ENCODE assay signal across 9 cellular contexts in the genomic region with DNA sequence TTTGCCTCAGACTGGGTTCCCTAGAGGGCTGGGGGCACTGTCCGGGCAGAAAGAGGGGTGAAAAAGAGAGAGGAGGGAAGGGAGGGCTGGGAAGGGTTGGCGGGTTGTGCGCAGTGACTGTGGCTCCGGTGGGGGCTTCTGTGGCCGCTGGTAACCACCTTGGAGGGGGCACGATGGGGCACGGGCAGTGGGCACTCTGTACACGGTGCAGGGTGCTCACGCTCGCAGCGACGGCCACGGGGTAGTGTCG. TPM values are rescaled to one million over a fixed set of nuclear protein-coding genes. Genes with fewer than 3 reads are reported as not detected.
DNase-seq lines count a peak whose midpoint lies in the region; ATAC-seq and TF ChIP-seq lines count a peak whose summit lies in the region.
"Had no signal": no experiment of that assay in that cellular context is flagged by ENCODE, and none has a peak within 500 bp of the region (broad histone marks: within the 10 kb centered on the region; RNA-seq: fewer than 3 reads in every experiment).

No MANE protein-coding gene starts in this region.

- ATAC-seq in CD4-positive, CD25-positive, alpha-beta regulatory T cell (ENCODE audit: low read depth in 2 of 2): no peak
- ATAC-seq in GM21619 (IDR thresholded peaks at IDR 0.05; ENCODE audit: unreplicated experiment): no peak

- H3K27me3 Mint-ChIP-seq in CD4-positive, CD25-positive, alpha-beta regulatory T cell: peaks cover 67% of the 10 kb centered on the region
- H3K27me3 Mint-ChIP-seq in activated CD4-positive, alpha-beta memory T cell treated with anti-CD3 and anti-CD28 coated beads, Interleukin-2, amount 10 ng/mL, durations not matched to agents 7 days and 5 days: peaks cover 36% of the 10 kb centered on the region

- DNase-seq in CD4-positive, CD25-positive, alpha-beta regulatory T cell: no peak
- DNase-seq in activated CD4-positive, alpha-beta memory T cell treated with anti-CD3 and anti-CD28 coated beads, Interleukin-2, amount 10 ng/mL, durations not matched to agents 7 days and 5 days: no peak
- DNase-seq in left ventricle myocardium inferior (no peak), trophoblast cell (no peak), SIG-M5 (lab: John Stamatoyannopoulos, UW) (no peak), T-helper 9 cell (no peak)
- no peak for DNase-seq in stimulated activated CD4-positive, alpha-beta T cell treated with anti-CD3 and anti-CD28 coated beads, Interleukin-1b, Interleukin-23, amount 100 ng/mL, for 48 hours
- DNase-seq: MV-4-11 had no signal

- H3K9me3 Mint-ChIP-seq in CD4-positive, CD25-positive, alpha-beta regulatory T cell: peaks cover 0 to 3% (median 0%) of the 10 kb centered on the region in 7 donors
- no peaks in the 10 kb centered on the region for H3K9me3 Mint-ChIP-seq in activated CD4-positive, alpha-beta memory T cell treated with anti-CD3 and anti-CD28 coated beads, Interleukin-2, amount 10 ng/mL, durations not matched to agents 7 days and 5 days

- H3K18ac ChIP-seq in trophoblast cell (ENCODE audit: low read length): no peak overlapping the region

- no peak overlapping the region for H3K23ac ChIP-seq in trophoblast cell (ENCODE audit: low read length)

- H3K9ac ChIP-seq in trophoblast cell (ENCODE audit: low read length): no peak overlapping the region

- H3K4me3 ChIP-seq in CD4-positive, CD25-positive, alpha-beta regulatory T cell (ENCODE audit: low read depth, low read length): no peak overlapping the region
- H3K4me3 ChIP-seq in left ventricle myocardium inferior (peak overlapping the region; percentile 75), trophoblast cell (ENCODE audit: low read depth, low read length) (peak overlapping the region; percentile 50)

- intact Hi-C loops in left ventricle myocardium inferior (cut with micrococcal nuclease): no loop called here

- H3K9me3 ChIP-seq in CD4-positive, CD25-positive, alpha-beta regulatory T cell (ENCODE audit: control insufficient read depth in 2 of 2, low read length in 2 of 2): no peaks in the 10 kb centered on the region
- H3K9me3 ChIP-seq in left ventricle myocardium inferior (replicated peaks) (no peaks in the 10 kb centered on the region), trophoblast cell (ENCODE audit: insufficient read depth, low read depth, low read length) (peaks cover 4% of the 10 kb centered on the region)

- peaks cover 0 to 10% (median 2%) of the 10 kb centered on the region in 4 donors for H3K4me1 Mint-ChIP-seq in CD4-positive, CD25-positive, alpha-beta regulatory T cell
- peaks cover 21% of the 10 kb centered on the region for H3K4me1 Mint-ChIP-seq in activated CD4-positive, alpha-beta memory T cell treated with anti-CD3 and anti-CD28 coated beads, Interleukin-2, amount 10 ng/mL, durations not matched to agents 7 days and 5 days

- H3K4me1 ChIP-seq in CD4-positive, CD25-positive, alpha-beta regulatory T cell (ENCODE audit: control insufficient read depth, insufficient read depth, low read length, poor library complexity, severe bottlenecking): peaks cover 15% of the 10 kb centered on the region
- H3K4me1 ChIP-seq in left ventricle myocardium inferior (peaks cover 14% of the 10 kb centered on the region), trophoblast cell (ENCODE audit: control insufficient read depth in 1 of 2, insufficient read depth in 2 of 2, low read length in 2 of 2) (peaks cover 9 to 12% of the 10 kb centered on the region in 2 experiments)

- H2BK5ac ChIP-seq in trophoblast cell (ENCODE audit: low read depth, low read length, poor library complexity): no peak overlapping the region

- TF ChIP-seq CTCF in left ventricle myocardium inferior (IDR thresholded peaks at IDR 0.05; ENCODE audit: borderline replicate concordance): no peak

- POLR2A ChIA-PET in activated CD4-positive, alpha-beta memory T cell treated with anti-CD3 and anti-CD28 coated beads, Interleukin-2, amount 10 ng/mL, durations not matched to agents 7 days and 5 days (lab: Charles Lee): no interaction called here

- no peak overlapping the region for H2BK120ac ChIP-seq in trophoblast cell (ENCODE audit: insufficient read depth, low read length, poor library complexity)

- no CpG with 5 or more reads among the region's 14 CpGs for WGBS in trophoblast cell (ENCODE audit: extremely low coverage, insufficient coverage, insufficient read length)

- H3K4me3 Mint-ChIP-seq in CD4-positive, CD25-positive, alpha-beta regulatory T cell: peak overlapping the region; percentile 58 to 77 (median 70)
- H3K4me3 Mint-ChIP-seq in activated CD4-positive, alpha-beta memory T cell treated with anti-CD3 and anti-CD28 coated beads, Interleukin-2, amount 10 ng/mL, durations not matched to agents 7 days and 5 days: peak overlapping the region; percentile 60

- no peak overlapping the region for H3K27ac Mint-ChIP-seq in CD4-positive, CD25-positive, alpha-beta regulatory T cell
- no peak overlapping the region for H3K27ac Mint-ChIP-seq in activated CD4-positive, alpha-beta memory T cell treated with anti-CD3 and anti-CD28 coated beads, Interleukin-2, amount 10 ng/mL, durations not matched to agents 7 days and 5 days

- peaks cover 6% of the 10 kb centered on the region for H3K79me1 ChIP-seq in trophoblast cell (ENCODE audit: low read length)

- no peak overlapping the region for H4K8ac ChIP-seq in trophoblast cell (ENCODE audit: low read depth, low read length)

- no peak overlapping the region for H3K14ac ChIP-seq in trophoblast cell (ENCODE audit: low read length)

- no peak overlapping the region for H3K27ac ChIP-seq in CD4-positive, CD25-positive, alpha-beta regulatory T cell (ENCODE audit: insufficient read depth, low read length, poor library complexity, severe bottlenecking)
- peak overlapping the region; percentile 61 for H3K27ac ChIP-seq in left ventricle myocardium inferior (replicated peaks)
- no peak overlapping the region for H3K27ac ChIP-seq in trophoblast cell (ENCODE audit: low read depth, low read length)

- H3K4ac ChIP-seq in trophoblast cell (ENCODE audit: low read depth, low read length): no peak overlapping the region

- H2AK5ac ChIP-seq in trophoblast cell (ENCODE audit: low read length): no peak overlapping the region

- CTCF ChIA-PET in activated CD4-positive, alpha-beta memory T cell treated with anti-CD3 and anti-CD28 coated beads, Interleukin-2, amount 10 ng/mL, durations not matched to agents 7 days and 5 days (lab: Charles Lee): no interaction called here

- no peak overlapping the region for H2BK12ac ChIP-seq in trophoblast cell (ENCODE audit: low read length)

- H4K91ac ChIP-seq in trophoblast cell (ENCODE audit: low read depth, low read length): no peak overlapping the region

- H3K79me2 ChIP-seq in trophoblast cell (ENCODE audit: control insufficient read depth, insufficient read depth, low read length, poor library complexity): no peaks in the 10 kb centered on the region

- H4K12ac ChIP-seq in trophoblast cell (ENCODE audit: low read depth, low read length): no peak overlapping the region

- no peaks in the 10 kb centered on the region for H3K36me3 Mint-ChIP-seq in CD4-positive, CD25-positive, alpha-beta regulatory T cell
- no peaks in the 10 kb centered on the region for H3K36me3 Mint-ChIP-seq in activated CD4-positive, alpha-beta memory T cell treated with anti-CD3 and anti-CD28 coated beads, Interleukin-2, amount 10 ng/mL, durations not matched to agents 7 days and 5 days (ENCODE audit: low read depth)

- no peaks in the 10 kb centered on the region for H3K36me3 ChIP-seq in CD4-positive, CD25-positive, alpha-beta regulatory T cell (ENCODE audit: control insufficient read depth, insufficient read depth, low read length)
- no peaks in the 10 kb centered on the region for H3K36me3 ChIP-seq in left ventricle myocardium inferior
- H3K36me3 ChIP-seq in trophoblast cell (ENCODE audit: control insufficient read depth in 1 of 2, insufficient read depth in 2 of 2, low read length in 2 of 2): no peaks in the 10 kb centered on the region

- H2AFZ ChIP-seq in trophoblast cell (ENCODE audit: insufficient read depth, low read length, poor library complexity): no peak overlapping the region

- peak overlapping the region; percentile 63 for H3K4me2 ChIP-seq in trophoblast cell (ENCODE audit: low read length)

- H3K27me3 ChIP-seq in CD4-positive, CD25-positive, alpha-beta regulatory T cell (ENCODE audit: control insufficient read depth, insufficient read depth, low read length): peaks cover 6% of the 10 kb centered on the region
- H3K27me3 ChIP-seq in left ventricle myocardium inferior (ENCODE audit: low read depth) (peaks cover 18% of the 10 kb centered on the region), trophoblast cell (ENCODE audit: insufficient read depth, low read length) (peaks cover 23% of the 10 kb centered on the region)

RNA-seq across cellular contexts. Expression of a gene that starts 0.6 kb away (rescaled TPM):
- not detected for total RNA-seq in CD4-positive, CD25-positive, alpha-beta regulatory T cell
- polyA plus RNA-seq in CD4-positive, CD25-positive, alpha-beta regulatory T cell: 1 to 10 TPM in 2 of 4 donors, under 1 TPM in 2; 0.46 to 1.3 (median 0.82) TPM
- total RNA-seq in activated CD4-positive, alpha-beta memory T cell treated with anti-CD3 and anti-CD28 coated beads, Interleukin-2, amount 10 ng/mL, durations not matched to agents 7 days and 5 days: under 1 TPM in 1 of 2 experiments, not detected in 1; 0.18 TPM
- total RNA-seq in left ventricle myocardium inferior: 5.2 TPM
- 0.21 and 0.25 TPM in 2 replicates for polyA plus RNA-seq in trophoblast cell (2013)

RNA-seq across cellular contexts. Expression of a gene that starts 38.8 kb away (rescaled TPM):
- 26.9 TPM for total RNA-seq in CD4-positive, CD25-positive, alpha-beta regulatory T cell
- polyA plus RNA-seq in CD4-positive, CD25-positive, alpha-beta regulatory T cell: 100 to 1,000 TPM; 102 to 121 (median 104) TPM
- 10 to 100 TPM; 32.8 to 32.9 TPM for total RNA-seq in activated CD4-positive, alpha-beta memory T cell treated with anti-CD3 and anti-CD28 coated beads, Interleukin-2, amount 10 ng/mL, durations not matched to agents 7 days and 5 days
- 57.8 TPM for total RNA-seq in left ventricle myocardium inferior
- 26.3 and 26.9 TPM in 2 replicates for polyA plus RNA-seq in trophoblast cell (2013)
